ENCODE assay signal across 22 cellular contexts in the genomic region with DNA sequence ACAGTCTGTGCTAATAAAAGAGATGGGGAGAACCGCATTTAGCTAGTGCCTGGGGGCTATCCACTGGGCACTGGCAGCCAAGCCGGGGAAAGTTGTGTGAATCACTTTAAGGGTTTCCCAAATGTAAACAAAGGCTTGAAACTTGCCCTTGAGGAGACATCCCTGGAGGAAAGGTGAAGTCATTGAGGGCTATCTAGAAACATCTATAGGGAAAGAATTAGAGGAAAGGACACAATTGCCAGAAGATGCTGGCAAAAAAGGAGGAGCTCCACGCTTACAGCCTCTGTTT. TPM values are rescaled to one million over a fixed set of nuclear protein-coding genes. Genes with fewer than 3 reads are reported as not detected.
DNase-seq lines count a peak whose midpoint lies in the region; ATAC-seq and TF ChIP-seq lines count a peak whose summit lies in the region.
"Had no signal": no experiment of that assay in that cellular context is flagged by ENCODE, and none has a peak within 500 bp of the region (broad histone marks: within the 10 kb centered on the region; RNA-seq: fewer than 3 reads in every experiment).

No MANE protein-coding gene starts in this region.

- no peaks in the 10 kb centered on the region for H3K36me3 ChIP-seq in breast epithelium
- no peaks in the 10 kb centered on the region for H3K36me3 ChIP-seq in Panc1 (ENCODE audit: control insufficient read depth, insufficient read depth, low read length)
- H3K36me3 ChIP-seq in Karpas-422 (ENCODE audit: insufficient read depth, low read length), result no peaks in the 10 kb centered on the region
- H3K36me3 ChIP-seq in lower lobe of right lung, result no peaks in the 10 kb centered on the region
- H3K36me3 ChIP-seq: BLaER1 had no signal

- no peak overlapping the region for H3K9ac ChIP-seq in Karpas-422 (ENCODE audit: low read length)
- H3K9ac ChIP-seq: BLaER1, SK-N-SH had no signal

- POLR2A ChIA-PET in MCF 10A (lab: Yijun Ruan, JAX), result interaction anchor here (0.7 to 1.0 kb wide), 2 partner anchors 59 to 627 kb away, joined by 3 read pairs; partner anchors contain the start of gene ATG16L1
- POLR2A ChIA-PET in Panc1 (lab: Charles Lee), result interaction anchor here (0.6 to 0.7 kb wide), 3 partner anchors 34 to 484 kb away, joined by 3 to 5 read pairs (median 4); no protein-coding TSS in a partner anchor

- TF ChIP-seq CTCF in MCF 10A (IDR thresholded peaks at IDR 0.05; ENCODE audit: unreplicated experiment) (no peak), breast epithelium (IDR thresholded peaks at IDR 0.05) (no peak), Panc1 (IDR thresholded peaks at IDR 0.05) (no peak), dorsolateral prefrontal cortex (IDR thresholded peaks at IDR 0.05 in 54 of 56, conservative IDR thresholded peaks at IDR 0.05 in 2 of 56; ENCODE audit: low read depth in 1 of 56, partially characterized antibody in 56 of 56) (no peak), lower lobe of right lung (IDR thresholded peaks at IDR 0.05) (no peak)

- H2AFZ ChIP-seq in Karpas-422 (ENCODE audit: low read length), result no peak overlapping the region

- no peaks in the 10 kb centered on the region for H3K9me3 Mint-ChIP-seq in MCF 10A (ENCODE audit: unreplicated experiment)
- H3K9me3 Mint-ChIP-seq: activated T-cell treated with anti-CD3 and anti-CD28 coated beads, Interleukin-2, amount 50 U/mL, for 72 hours; effector memory CD8-positive, alpha-beta T cell; nephron progenitor cell; stimulated activated memory B cell treated with anti-CD40 and anti-IgM and Interleukin-4, amounts not matched to agents 10 μg/mL and 1 μg/mL and 100 μg/mL, for 72 hours had no signal

- H3K4me2 ChIP-seq in Karpas-422 (ENCODE audit: low read depth, low read length, poor library complexity, severe bottlenecking), result no peak overlapping the region
- H3K4me2 ChIP-seq: BLaER1, SK-N-SH had no signal

- no peak overlapping the region for H3K4me3 ChIP-seq in breast epithelium
- no peak overlapping the region for H3K4me3 ChIP-seq in Panc1 (ENCODE audit: low read depth in 2 of 2, low read length in 2 of 2)
- no peak overlapping the region for H3K4me3 ChIP-seq in dorsolateral prefrontal cortex
- no peak overlapping the region for H3K4me3 ChIP-seq in Karpas-422 (ENCODE audit: low read length)
- H3K4me3 ChIP-seq in lower lobe of right lung, result no peak overlapping the region
- H3K4me3 ChIP-seq: BLaER1 had no signal

- no peaks in the 10 kb centered on the region for H4K20me1 ChIP-seq in Karpas-422 (ENCODE audit: insufficient read depth, low read depth, low read length)
- H4K20me1 ChIP-seq: BLaER1 had no signal

- peak; percentile 81 for DNase-seq in MCF 10A (ENCODE audit: unreplicated experiment)
- DNase-seq in breast epithelium (ENCODE audit: low spot score in 2 of 2), result no peak
- no peak for DNase-seq in Panc1 (ENCODE audit: low read depth, low spot score)
- no peak for DNase-seq in dorsolateral prefrontal cortex
- no peak for DNase-seq in substantia nigra (lab: John Stamatoyannopoulos, UW)
- DNase-seq in Karpas-422, result no peak
- DNase-seq in lower lobe of right lung, result no peak
- DNase-seq: activated naive CD4-positive, alpha-beta T cell treated with anti-CD3 and anti-CD28 coated beads, Interleukin-2, amount 50 U/mL, for 16 hours; activated T-cell treated with anti-CD3 and anti-CD28 coated beads, Interleukin-2, amount 50 U/mL, for 72 hours; Calu3; effector memory CD8-positive, alpha-beta T cell; GDM1; left colon; NCI-H748 treated with DMSO at 0.1 percent for 48 hours; nephron progenitor cell; OCI-M1; SK-N-SH; stimulated activated CD4-positive, alpha-beta T cell treated with anti-CD3 and anti-CD28 coated beads, Interleukin-1b, Interleukin-23, amount 100 ng/mL, for 48 hours had no signal

- H3K9me2 ChIP-seq in Karpas-422 (replicated peaks; ENCODE audit: insufficient read depth, low read length), result no peaks in the 10 kb centered on the region
- H3K9me2 ChIP-seq: SK-N-SH had no signal

- ATAC-seq in Panc1 (peak; percentile 87), lower lobe of right lung (no peak), GM18870 (IDR thresholded peaks at IDR 0.05; ENCODE audit: unreplicated experiment) (no peak)
- ATAC-seq: activated CD4-positive, CD25-positive, alpha-beta regulatory T cell treated with anti-CD3 and anti-CD28 coated beads, Interleukin-2, amount 50 U/mL, for 24 hours; activated T-cell treated with anti-CD3 and anti-CD28 coated beads, Interleukin-2, amount 50 U/mL, for 72 hours; effector memory CD8-positive, alpha-beta T cell; left colon had no signal

- H3K27me3 Mint-ChIP-seq in MCF 10A (ENCODE audit: insufficient read depth, unreplicated experiment), result no peaks in the 10 kb centered on the region

- H3K4me3 Mint-ChIP-seq in MCF 10A (ENCODE audit: unreplicated experiment), result no peak overlapping the region
- H3K4me3 Mint-ChIP-seq: activated T-cell treated with anti-CD3 and anti-CD28 coated beads, Interleukin-2, amount 50 U/mL, for 72 hours; effector memory CD8-positive, alpha-beta T cell; nephron progenitor cell; stimulated activated memory B cell treated with anti-CD40 and anti-IgM and Interleukin-4, amounts not matched to agents 10 μg/mL and 1 μg/mL and 100 μg/mL, for 72 hours had no signal

- TF ChIP-seq POLR2A in breast epithelium (IDR thresholded peaks at IDR 0.05), result no peak

- H3K27me3 ChIP-seq in breast epithelium, result no peaks in the 10 kb centered on the region
- no peaks in the 10 kb centered on the region; the same call in 1 of the 2 replicates for H3K27me3 ChIP-seq in Panc1 (ENCODE audit: control insufficient read depth, insufficient read depth, low read length)
- peaks cover 0 to 14% (median 0%) of the 10 kb centered on the region in 45 donors for H3K27me3 ChIP-seq in dorsolateral prefrontal cortex
- no peaks in the 10 kb centered on the region for H3K27me3 ChIP-seq in Karpas-422 (ENCODE audit: low read length)
- peaks cover 10% of the 10 kb centered on the region for H3K27me3 ChIP-seq in lower lobe of right lung (ENCODE audit: low read depth)
- H3K27me3 ChIP-seq: BLaER1 had no signal

- H3K27ac Mint-ChIP-seq in MCF 10A (ENCODE audit: low read depth, unreplicated experiment), result no peak overlapping the region
- H3K27ac Mint-ChIP-seq: activated T-cell treated with anti-CD3 and anti-CD28 coated beads, Interleukin-2, amount 50 U/mL, for 72 hours; effector memory CD8-positive, alpha-beta T cell; nephron progenitor cell; stimulated activated memory B cell treated with anti-CD40 and anti-IgM and Interleukin-4, amounts not matched to agents 10 μg/mL and 1 μg/mL and 100 μg/mL, for 72 hours had no signal

- BruUV-seq in MCF 10A (replicated peaks; lab: Mats Ljungman, UMichigan), result no TSS peak
- no TSS peak for BruUV-seq in Panc1 (replicated peaks; lab: Mats Ljungman, UMichigan)

- in situ Hi-C loops in Panc1 (cut with HindIII; ENCODE audit: low pct_unique_long_range_greater_than_20kb, low sequenced_read_pairs), result no loop called here

- H3K4me1 ChIP-seq in breast epithelium (no peaks in the 10 kb centered on the region), Panc1 (ENCODE audit: control insufficient read depth, insufficient read depth, low read length) (peaks cover 23% of the 10 kb centered on the region), Karpas-422 (ENCODE audit: low read length) (peaks cover 4% of the 10 kb centered on the region), lower lobe of right lung (no peaks in the 10 kb centered on the region)
- H3K4me1 ChIP-seq: BLaER1 had no signal

- peaks cover 8% of the 10 kb centered on the region for H3K4me1 Mint-ChIP-seq in MCF 10A (ENCODE audit: insufficient read depth, unreplicated experiment)
- H3K4me1 Mint-ChIP-seq: stimulated activated memory B cell treated with anti-CD40 and anti-IgM and Interleukin-4, amounts not matched to agents 10 μg/mL and 1 μg/mL and 100 μg/mL, for 72 hours had no signal

- intact Hi-C loops in MCF 10A (cut with micrococcal nuclease), result no loop called here
- intact Hi-C loops in breast epithelium (cut with DNase I; ENCODE audit: low total_unique reads), result no loop called here
- intact Hi-C loops in Panc1 (cut with micrococcal nuclease; ENCODE audit: unreplicated experiment), result no loop called here
- intact Hi-C loops in dorsolateral prefrontal cortex (cut with DNase I), result no loop called here
- intact Hi-C loops in lower lobe of right lung (cut with DNase I), result no loop called here

- no peaks in the 10 kb centered on the region for H3K36me3 Mint-ChIP-seq in MCF 10A (ENCODE audit: insufficient read depth, unreplicated experiment)
- H3K36me3 Mint-ChIP-seq: stimulated activated memory B cell treated with anti-CD40 and anti-IgM and Interleukin-4, amounts not matched to agents 10 μg/mL and 1 μg/mL and 100 μg/mL, for 72 hours had no signal

- H3K27ac ChIP-seq in breast epithelium (peak overlapping the region in 1 of 2 donors; percentile 61), Panc1 (ENCODE audit: low read length) (no peak overlapping the region; the same call in 1 of the 2 replicates), dorsolateral prefrontal cortex (peak overlapping the region in 54 of 59 donors; percentile 10 to 99 (median 69)), substantia nigra (ENCODE audit: low read depth, low read length, poor library complexity, severe bottlenecking) (peak overlapping the region; percentile 71), Karpas-422 (ENCODE audit: low read length) (no peak overlapping the region), lower lobe of right lung (no peak overlapping the region)
- H3K27ac ChIP-seq: BLaER1 had no signal

- H3K9me3 ChIP-seq in breast epithelium (no peaks in the 10 kb centered on the region), Panc1 (ENCODE audit: control insufficient read depth, insufficient read depth, low read depth, low read length) (no peaks in the 10 kb centered on the region), Karpas-422 (ENCODE audit: low read length) (no peaks in the 10 kb centered on the region), lower lobe of right lung (no peaks in the 10 kb centered on the region)
- H3K9me3 ChIP-seq: BLaER1, SK-N-SH had no signal

- H3K79me2 ChIP-seq in Karpas-422 (ENCODE audit: low read length), result no peaks in the 10 kb centered on the region

- CTCF ChIA-PET in MCF 10A (lab: Yijun Ruan, JAX), result interaction anchor here (2.1 kb wide), 1 partner anchor 13 kb away, joined by 22 read pairs; no protein-coding TSS in a partner anchor
- CTCF ChIA-PET in Panc1 (lab: Charles Lee), result interaction anchor here (1.0 to 1.2 kb wide), 2 partner anchors 13 to 39 kb away, joined by 3 read pairs; no protein-coding TSS in a partner anchor

RNA-seq across cellular contexts. Expression of gene EFHD1, which starts 8.9 kb away (rescaled TPM):
- not detected in 2 replicates for total RNA-seq in MCF 10A (2022)
- total RNA-seq in breast epithelium, result 10 to 100 TPM; 31.0 to 67.2 (median 52.8) TPM
- total RNA-seq in Panc1 (2021; ENCODE audit: unreplicated experiment), result 73.5 TPM
- 66.4 TPM for polyA plus RNA-seq in Panc1 (2012; ENCODE audit: insufficient read length)
- 100 to 1,000 TPM in 103 of 120 experiments, 10 to 100 TPM in 17; 50.7 to 624 (median 173) TPM for total RNA-seq in dorsolateral prefrontal cortex
- total RNA-seq in Karpas-422 (2014; rRNA removed; shearing (Covaris generic); ENCODE audit: low replicate concordance), result not detected in 2 replicates
- total RNA-seq in lower lobe of right lung, result 7.7 TPM
- polyA plus RNA-seq: SK-N-SH had no signal

Comparison
In these comparisons a context has a peak if more than half of its experiments do, and no peak if none do; other contexts are left out.
1. H3K27ac ChIP-seq: peak in dorsolateral prefrontal cortex (54 of 59) and substantia nigra (single experiment); none in Panc1 (single experiment), Karpas-422 (single experiment) and lower lobe of right lung (single experiment).